In the genomic region with DNA sequence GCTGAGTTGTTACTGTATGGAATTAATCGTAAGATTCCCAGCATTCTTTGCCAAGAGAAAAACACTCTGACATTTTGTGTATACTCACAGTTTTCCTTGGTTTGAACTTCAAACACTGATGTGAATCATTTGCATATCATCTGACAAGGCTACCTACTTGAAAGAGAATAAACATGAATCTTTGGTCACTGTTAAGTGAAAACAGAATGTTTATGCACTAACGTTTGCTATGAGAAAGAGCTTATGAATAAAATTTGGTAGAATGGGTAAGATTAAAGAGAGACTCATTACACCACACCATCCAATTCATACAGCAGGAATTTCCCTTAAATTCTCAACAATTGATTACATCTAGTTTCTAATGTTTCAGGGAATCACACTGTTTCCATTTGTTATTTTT, we compare ENCODE assay signal across 15 cellular contexts. TPM values are rescaled to one million over a fixed set of nuclear protein-coding genes. Genes with fewer than 3 reads are reported as not detected.
DNase-seq lines count a peak whose midpoint lies in the region; ATAC-seq and TF ChIP-seq lines count a peak whose summit lies in the region.
"Had no signal": no experiment of that assay in that cellular context is flagged by ENCODE, and none has a peak within 500 bp of the region (broad histone marks: within the 10 kb centered on the region; RNA-seq: fewer than 3 reads in every experiment).

No MANE protein-coding gene starts in this region.

- TF ChIP-seq CTCF in WTC11 (IDR thresholded peaks at IDR 0.05) = no peak
- TF ChIP-seq CTCF in fibroblast of mammary gland (conservative IDR thresholded peaks at IDR 0.05; ENCODE audit: control insufficient read depth, insufficient read depth, low read depth, low read length) = no peak
- TF ChIP-seq CTCF in SK-N-SH (IDR thresholded peaks at IDR 0.05) = no peak

- WGBS in SK-N-SH (ENCODE audit: low lambda C conversion rate) = 59% methylated on average over 2 of the region's 2 CpGs

- no peak for TF ChIP-seq EP300 in SK-N-SH (IDR thresholded peaks at IDR 0.05; ENCODE audit: borderline replicate concordance in 1 of 2, low read depth in 1 of 2, low read length in 1 of 2)

- no peaks in the 10 kb centered on the region for H3K4me1 ChIP-seq in SK-N-SH (ENCODE audit: control insufficient read depth in 1 of 2, insufficient read depth in 2 of 2, low read depth in 1 of 2, low read length in 1 of 2)

- H3K36me3 Mint-ChIP-seq in WTC11 = peaks cover 9% of the 10 kb centered on the region; the same call in 1 of the 2 replicates
- no peaks in the 10 kb centered on the region for H3K36me3 Mint-ChIP-seq in T-helper 17 cell (ENCODE audit: low read depth)
- H3K36me3 Mint-ChIP-seq: CD8-positive, alpha-beta memory T cell had no signal

- no peak for ATAC-seq in WTC11
- ATAC-seq in HG03175 (IDR thresholded peaks at IDR 0.05; ENCODE audit: unreplicated experiment) = no peak
- ATAC-seq in T-helper 17 cell = no peak

- POLR2A ChIA-PET in WTC11 (lab: Charles Lee) (no interaction called here), SK-N-SH (lab: Yijun Ruan, JAX) (no interaction called here), HEK293T (lab: Yijun Ruan, JAX) (no interaction called here)

- H3K4me1 Mint-ChIP-seq in WTC11 (peaks cover 38% of the 10 kb centered on the region), T-helper 17 cell (no peaks in the 10 kb centered on the region)
- H3K4me1 Mint-ChIP-seq: CD8-positive, alpha-beta memory T cell had no signal

- no peaks in the 10 kb centered on the region; the same call in 1 of the 2 replicates for H3K9me2 ChIP-seq in SK-N-SH

- no peak overlapping the region; the same call in 1 of the 2 replicates for H2AFZ ChIP-seq in SK-N-SH (ENCODE audit: low read depth)

- H3K4me3 ChIP-seq in fibroblast of mammary gland (ENCODE audit: control insufficient read depth, low read depth, low read length) = no peak overlapping the region
- H3K4me3 ChIP-seq in SK-N-SH (ENCODE audit: low read depth in 2 of 2, low read length in 1 of 2) = no peak overlapping the region
- H3K4me3 ChIP-seq: BLaER1 treated with 17β-estradiol and CSF1 and Interleukin-3, amounts not matched to agents 10 nM and 100 nM had no signal

- H3K27me3 Mint-ChIP-seq in WTC11 (ENCODE audit: low read depth) (no peaks in the 10 kb centered on the region), T-helper 17 cell (no peaks in the 10 kb centered on the region)
- H3K27me3 Mint-ChIP-seq: CD8-positive, alpha-beta memory T cell had no signal

- H3K9me3 Mint-ChIP-seq in WTC11 = no peaks in the 10 kb centered on the region

- H3K36me3 ChIP-seq in SK-N-SH (replicated peaks in 1 of 2; ENCODE audit: control insufficient read depth in 1 of 2, insufficient read depth in 2 of 2, low read length in 1 of 2) = no peaks in the 10 kb centered on the region

- no peaks in the 10 kb centered on the region for H3K79me2 ChIP-seq in SK-N-SH (ENCODE audit: insufficient read depth)

- H3K27me3 ChIP-seq in SK-N-SH (ENCODE audit: insufficient read depth) = no peaks in the 10 kb centered on the region
- H3K27me3 ChIP-seq: BLaER1 treated with 17β-estradiol and CSF1 and Interleukin-3, amounts not matched to agents 10 nM and 100 nM had no signal

- no peak overlapping the region for H3K4me3 Mint-ChIP-seq in WTC11
- no peak overlapping the region for H3K4me3 Mint-ChIP-seq in T-helper 17 cell
- H3K4me3 Mint-ChIP-seq: CD8-positive, alpha-beta memory T cell had no signal

- DNase-seq in GM04503 (ENCODE audit: low read depth) = peak; percentile 27
- DNase-seq in WTC11 (ENCODE audit: low spot score) = no peak
- DNase-seq in fibroblast of mammary gland (ENCODE audit: low read depth) = peak; percentile 41
- no peak for DNase-seq in SK-N-SH
- no peak for DNase-seq in T-helper 17 cell
- no peak for DNase-seq in HEK293T (ENCODE audit: extremely low spot score)
- DNase-seq: CD8-positive, alpha-beta memory T cell; GDM1; H7; NCI-H1930; NCI-H446; NCI-H748 treated with DMSO at 0.1 percent for 48 hours; RPMI8226 had no signal

- no peak overlapping the region for H3K9ac ChIP-seq in SK-N-SH
- H3K9ac ChIP-seq: BLaER1 treated with 17β-estradiol and CSF1 and Interleukin-3, amounts not matched to agents 10 nM and 100 nM had no signal

- TF ChIP-seq RAD21 in SK-N-SH (IDR thresholded peaks at IDR 0.05; ENCODE audit: low read length) = no peak

- CTCF ChIA-PET in WTC11 (lab: Charles Lee) = no interaction called here
- CTCF ChIA-PET in SK-N-SH (lab: Yijun Ruan, JAX) = interaction anchor here (5.0 to 5.4 kb wide), 2 partner anchors 423 to 428 kb away, joined by 29 to 34 read pairs; no protein-coding TSS in a partner anchor
- CTCF ChIA-PET in HEK293T (lab: Yijun Ruan, JAX) = no interaction called here

- H3K4me2 ChIP-seq in SK-N-SH = no peak overlapping the region

- peak overlapping the region; percentile 3; the same call in 1 of the 2 replicates for H3K27ac Mint-ChIP-seq in WTC11
- H3K27ac Mint-ChIP-seq in T-helper 17 cell = no peak overlapping the region
- H3K27ac Mint-ChIP-seq: CD8-positive, alpha-beta memory T cell had no signal

- no peak overlapping the region for H3K27ac ChIP-seq in SK-N-SH (ENCODE audit: low read depth in 2 of 2, low read length in 1 of 2)
- H3K27ac ChIP-seq: BLaER1 treated with 17β-estradiol and CSF1 and Interleukin-3, amounts not matched to agents 10 nM and 100 nM had no signal

- H3K9me3 ChIP-seq in SK-N-SH (no peaks in the 10 kb centered on the region), T-helper 17 cell (ENCODE audit: control insufficient read depth, low read length, poor library complexity, severe bottlenecking) (no peaks in the 10 kb centered on the region)
- H3K9me3 ChIP-seq: BLaER1 treated with 17β-estradiol and CSF1 and Interleukin-3, amounts not matched to agents 10 nM and 100 nM had no signal

- no peaks in the 10 kb centered on the region for H3F3A ChIP-seq in SK-N-SH (replicated peaks; ENCODE audit: insufficient read depth)

- H4K20me1 ChIP-seq in SK-N-SH (ENCODE audit: insufficient read depth) = no peaks in the 10 kb centered on the region
- H4K20me1 ChIP-seq: BLaER1 treated with 17β-estradiol and CSF1 and Interleukin-3, amounts not matched to agents 10 nM and 100 nM had no signal

TF ChIP-seq in WTC11, 78 proteins besides CTCF, POLR2A, EP300 and RAD21 (continues in another document):
- TF ChIP-seq ZNF263 (CRISPR knock-in tag; IDR thresholded peaks at IDR 0.05; ENCODE audit: low read depth) (no peak), GABPB1 (CRISPR knock-in tag; IDR thresholded peaks at IDR 0.05) (no peak), ERG (CRISPR knock-in tag; IDR thresholded peaks at IDR 0.05) (no peak), RELA (CRISPR knock-in tag; IDR thresholded peaks at IDR 0.05; ENCODE audit: borderline replicate concordance) (no peak)

TF ChIP-seq in SK-N-SH, 30 proteins besides CTCF, POLR2A, EP300 and RAD21 (continues in another document):
- TF ChIP-seq MAX (IDR thresholded peaks at IDR 0.05; ENCODE audit: low read depth) (no peak), MXI1 (IDR thresholded peaks at IDR 0.05; ENCODE audit: low read depth, low read length) (no peak), ZBTB33 (IDR thresholded peaks at IDR 0.05; ENCODE audit: borderline replicate concordance, low read depth) (no peak)

TF ChIP-seq in HEK293T, 16 proteins besides CTCF, POLR2A, EP300 and RAD21:
- no peak for TF ChIP-seq SUZ12 (IDR thresholded peaks at IDR 0.05)
- TF ChIP-seq FOXA1 (IDR thresholded peaks at IDR 0.05) = no peak
- TF ChIP-seq ZNF384 (IDR thresholded peaks at IDR 0.05) = no peak
- no peak for TF ChIP-seq L3MBTL2 (conservative IDR thresholded peaks at IDR 0.05)
- no peak for TF ChIP-seq ARNT (IDR thresholded peaks at IDR 0.05)

RNA-seq across cellular contexts. Expression of gene MACC1, which starts 46.6 kb away (rescaled TPM):
- total RNA-seq in WTC11 (2021) = 14.6 to 23.0 TPM (median 22.4 TPM) in 3 replicates
- polyA plus RNA-seq in SK-N-SH (2012; rRNA removed) = not detected in 2 replicates
- polyA plus RNA-seq in SK-N-SH (2012; cell fraction: cytosol; rRNA removed) = not detected in 2 replicates
- not detected in 2 replicates for polyA plus RNA-seq in SK-N-SH (2012; cell fraction: nucleus; rRNA removed)
- total RNA-seq in T-helper 17 cell = under 1 TPM; 0.42 to 0.65 TPM

Comparison
In these comparisons a context has a peak if more than half of its experiments do, and no peak if none do; other contexts are left out.
1. DNase-seq: peak in GM04503 (single experiment) and fibroblast of mammary gland (single experiment); none in WTC11 (single experiment), SK-N-SH (single experiment), T-helper 17 cell (0 of 3) and HEK293T (single experiment).